8 cellular contexts compared by ENCODE assay signal in the genomic region with DNA sequence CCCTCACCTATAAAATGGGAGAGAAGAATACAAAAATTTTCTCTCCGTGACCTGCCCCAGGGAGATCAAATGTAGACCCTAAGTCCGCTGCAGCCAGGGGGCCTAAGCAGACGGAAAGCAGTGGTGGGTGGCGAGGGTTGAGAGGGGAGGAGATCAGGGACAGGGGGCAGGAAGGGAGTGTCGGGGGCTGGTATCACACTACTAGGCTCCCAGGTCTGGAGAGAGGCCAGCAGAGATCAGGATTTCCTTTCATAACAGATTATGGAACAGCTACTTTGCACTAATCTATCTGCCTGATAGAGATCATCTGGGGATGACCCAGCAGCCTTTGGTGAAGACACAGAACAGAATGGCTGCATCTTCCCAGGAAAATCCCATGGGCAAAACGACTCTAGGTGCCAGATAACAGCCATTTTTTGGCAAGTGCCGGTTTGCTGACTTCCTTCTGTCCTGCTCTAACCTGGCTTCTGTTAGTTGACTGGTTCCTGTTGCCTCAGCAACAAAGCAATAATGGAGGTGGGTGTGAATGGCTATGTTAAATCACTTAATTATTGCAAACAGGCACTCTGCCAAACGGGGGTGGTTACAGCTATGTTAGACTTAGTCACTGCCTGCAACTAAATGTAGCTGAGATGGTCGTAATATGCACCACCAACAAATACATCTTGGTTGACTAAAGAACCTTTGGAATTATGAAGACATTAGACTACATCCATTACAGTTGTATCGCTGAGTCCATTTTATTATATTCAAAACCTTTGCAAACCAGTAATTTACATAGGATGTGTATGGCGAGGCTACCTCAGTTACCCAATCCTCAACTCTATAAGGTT. TPM values are rescaled to one million over a fixed set of nuclear protein-coding genes. Genes with fewer than 3 reads are reported as not detected.
DNase-seq lines count a peak whose midpoint lies in the region; ATAC-seq, FAIRE-seq and TF ChIP-seq lines count a peak whose summit lies in the region.

No MANE protein-coding gene starts in this region.

- H3K4me1 ChIP-seq in CD8-positive, alpha-beta T cell (ENCODE audit: insufficient read depth, low read length): peaks cover 75% of the 10 kb centered on the region
- peaks cover 40 to 48% of the 10 kb centered on the region in 2 experiments for H3K4me1 ChIP-seq in SK-N-SH (ENCODE audit: control insufficient read depth in 1 of 2, insufficient read depth in 2 of 2, low read depth in 1 of 2, low read length in 1 of 2)
- peaks cover 66% of the 10 kb centered on the region for H3K4me1 ChIP-seq in HepG2 (ENCODE audit: insufficient read depth, low read length)
- H3K4me1 ChIP-seq in subcutaneous abdominal adipose tissue (ENCODE audit: control insufficient read depth in 5 of 5, insufficient read depth in 5 of 5, low read length in 5 of 5): peaks cover 26 to 64% (median 52%) of the 10 kb centered on the region in 5 donors

- H4K20me1 ChIP-seq in SK-N-SH (ENCODE audit: insufficient read depth) (no peaks in the 10 kb centered on the region), HepG2 (ENCODE audit: insufficient read depth, low read length) (no peaks in the 10 kb centered on the region)

- H3K4me3 Mint-ChIP-seq in CD8-positive, alpha-beta T cell: no peak overlapping the region

- intact Hi-C loops in CD8-positive, alpha-beta T cell (cut with DNase I, micrococcal nuclease): loop anchor here in 1 of 2 experiments (5.0 kb wide), 3 partner anchors 114 to 511 kb away; partner anchors contain the start of genes AHCYL1 and PSRC1
- intact Hi-C loops in HepG2 (cut with micrococcal nuclease; ENCODE audit: unreplicated experiment): loop anchor here (5.0 kb wide), 2 partner anchors 119 to 189 kb away; partner anchors contain the start of genes AHCYL1 and CSF1

- POLR2A ChIA-PET in CD8-positive, alpha-beta T cell (lab: Charles Lee): interaction anchor here (1.2 kb wide), 1 partner anchor 8 kb away, joined by 4 read pairs; no protein-coding TSS in a partner anchor
- POLR2A ChIA-PET in SK-N-SH (lab: Yijun Ruan, JAX) (no interaction called here), HepG2 (lab: Yijun Ruan, JAX) (no interaction called here)

- no peak for FAIRE-seq in HepG2 (lab: Jason Lieb, UNC)

- H3K9ac ChIP-seq in SK-N-SH (no peak overlapping the region), HepG2 (ENCODE audit: insufficient read depth, low read depth, low read length) (no peak overlapping the region), subcutaneous abdominal adipose tissue (ENCODE audit: low read length in 5 of 5) (peak overlapping the region in 1 of 5 donors; percentile 17)

- peak overlapping the region; percentile 14 for H3K27ac ChIP-seq in CD8-positive, alpha-beta T cell (ENCODE audit: low read depth, low read length)
- peak overlapping the region in 1 of 2 experiments; percentile 44; a peak in 3 of 4 replicates for H3K27ac ChIP-seq in SK-N-SH (ENCODE audit: low read depth in 2 of 2, low read length in 1 of 2)
- H3K27ac ChIP-seq in HepG2 (ENCODE audit: extremely low read length, insufficient read depth, low read length): no peak overlapping the region
- H3K27ac ChIP-seq in subcutaneous abdominal adipose tissue (ENCODE audit: low read depth, low read length): peak overlapping the region; percentile 74

- H3K79me2 ChIP-seq in SK-N-SH (ENCODE audit: insufficient read depth) (no peaks in the 10 kb centered on the region), HepG2 (ENCODE audit: insufficient read depth, low read length) (no peaks in the 10 kb centered on the region)

- peak overlapping the region; percentile 50 for H3K27ac Mint-ChIP-seq in CD8-positive, alpha-beta T cell

- H3K27me3 ChIP-seq in CD8-positive, alpha-beta T cell (ENCODE audit: insufficient read depth, low read length): no peaks in the 10 kb centered on the region
- no peaks in the 10 kb centered on the region for H3K27me3 ChIP-seq in MG63
- no peaks in the 10 kb centered on the region for H3K27me3 ChIP-seq in SK-N-SH (ENCODE audit: insufficient read depth)
- no peaks in the 10 kb centered on the region for H3K27me3 ChIP-seq in HepG2 (ENCODE audit: control insufficient read depth in 1 of 2, insufficient read depth in 2 of 2, low read length in 2 of 2)
- H3K27me3 ChIP-seq in subcutaneous abdominal adipose tissue (ENCODE audit: control insufficient read depth in 5 of 5, insufficient read depth in 4 of 5, low read length in 5 of 5): no peaks in the 10 kb centered on the region

- H3K27me3 Mint-ChIP-seq in CD8-positive, alpha-beta T cell (ENCODE audit: low read depth): no peaks in the 10 kb centered on the region

- no peaks in the 10 kb centered on the region for H3K9me3 ChIP-seq in CD8-positive, alpha-beta T cell (ENCODE audit: low read length)
- no peaks in the 10 kb centered on the region for H3K9me3 ChIP-seq in MG63
- no peaks in the 10 kb centered on the region for H3K9me3 ChIP-seq in SK-N-SH
- H3K9me3 ChIP-seq in HepG2 (ENCODE audit: low read length): no peaks in the 10 kb centered on the region
- no peaks in the 10 kb centered on the region for H3K9me3 ChIP-seq in subcutaneous abdominal adipose tissue (ENCODE audit: control insufficient read depth in 5 of 5, low read length in 5 of 5)

- no peaks in the 10 kb centered on the region for H3K9me3 Mint-ChIP-seq in CD8-positive, alpha-beta T cell

- H2AFZ ChIP-seq in SK-N-SH (ENCODE audit: low read depth) (peak overlapping the region; percentile 17; the same call in 1 of the 2 replicates), HepG2 (ENCODE audit: low read length) (no peak overlapping the region)

- H3K4me1 Mint-ChIP-seq in CD8-positive, alpha-beta T cell (ENCODE audit: low read depth): peaks cover 82% of the 10 kb centered on the region

- no peaks in the 10 kb centered on the region for H3K9me2 ChIP-seq in SK-N-SH

- no peaks in the 10 kb centered on the region for H3K36me3 Mint-ChIP-seq in CD8-positive, alpha-beta T cell

- peak in 5 of 7 experiments; percentile 22 to 66 (median 53) for DNase-seq in CD8-positive, alpha-beta T cell
- DNase-seq in MG63: peak; percentile 90
- DNase-seq in SK-N-SH: peak; percentile 58
- DNase-seq in cerebellar cortex (ENCODE audit: low spot score): peak; percentile 47
- DNase-seq in HepG2 (ENCODE audit: low spot score): no peak
- DNase-seq in cerebellar nuclear complex (lab: John Stamatoyannopoulos, UW): no peak
- no peak for DNase-seq in HuH-7.5 (ENCODE audit: low spot score)

- BruUV-seq in HepG2 (replicated peaks; lab: Mats Ljungman, UMichigan): no TSS peak

- TF ChIP-seq EP300 in SK-N-SH (IDR thresholded peaks at IDR 0.05; ENCODE audit: borderline replicate concordance in 1 of 2, low read depth in 1 of 2, low read length in 1 of 2) (no peak), HepG2 (IDR thresholded peaks at IDR 0.05; ENCODE audit: low read depth in 2 of 2, low read length in 2 of 2) (no peak), HepG2 (CRISPR knock-in tag; IDR thresholded peaks at IDR 0.05; ENCODE audit: borderline replicate concordance) (no peak)

- CTCF ChIA-PET in CD8-positive, alpha-beta T cell (lab: Charles Lee): interaction anchor here (1.1 to 14.3 kb wide), 6 partner anchors 8 to 191 kb away, joined by 3 to 205 read pairs (median 22); partner anchors contain the start of gene AHCYL1
- CTCF ChIA-PET in SK-N-SH (lab: Yijun Ruan, JAX): interaction anchor here (11.5 to 27.7 kb wide), 2 partner anchors 17 to 187 kb away, joined by 147 to 822 read pairs; partner anchors contain the start of gene AHCYL1
- CTCF ChIA-PET in HepG2 (lab: Yijun Ruan, JAX; ENCODE audit: low intra/inter-chr PET ratio, low total read pairs): no interaction called here

- no peak for TF ChIP-seq POLR2A in HepG2 (IDR thresholded peaks at IDR 0.05; ENCODE audit: insufficient read depth in 1 of 2, low read depth in 2 of 2, low read length in 2 of 2)

- H3K4me3 ChIP-seq in CD8-positive, alpha-beta T cell (ENCODE audit: low read depth, low read length): no peak overlapping the region
- H3K4me3 ChIP-seq in MG63: no peak overlapping the region
- no peak overlapping the region for H3K4me3 ChIP-seq in SK-N-SH (ENCODE audit: low read depth in 2 of 2, low read length in 1 of 2)
- no peak overlapping the region for H3K4me3 ChIP-seq in HepG2 (replicated peaks in 1 of 3; ENCODE audit: insufficient read depth in 1 of 3, low read depth in 2 of 3, low read length in 3 of 3)
- H3K4me3 ChIP-seq in subcutaneous abdominal adipose tissue (ENCODE audit: low read depth in 1 of 5, low read length in 5 of 5): peak overlapping the region in 1 of 5 donors; percentile 8

- 60% methylated on average over 11 of the region's 11 CpGs for WGBS in SK-N-SH (ENCODE audit: low lambda C conversion rate)
- WGBS in HepG2 (ENCODE audit: low lambda C conversion rate): 58% methylated on average over 11 of the region's 11 CpGs

- H3K36me3 ChIP-seq in CD8-positive, alpha-beta T cell (ENCODE audit: insufficient read depth, low read length): no peaks in the 10 kb centered on the region
- H3K36me3 ChIP-seq in MG63: no peaks in the 10 kb centered on the region
- no peaks in the 10 kb centered on the region for H3K36me3 ChIP-seq in SK-N-SH (replicated peaks in 1 of 2; ENCODE audit: control insufficient read depth in 1 of 2, insufficient read depth in 2 of 2, low read length in 1 of 2)
- no peaks in the 10 kb centered on the region for H3K36me3 ChIP-seq in HepG2 (replicated peaks in 1 of 2; ENCODE audit: control insufficient read depth in 1 of 2, insufficient read depth in 2 of 2, low read length in 2 of 2)
- no peaks in the 10 kb centered on the region for H3K36me3 ChIP-seq in subcutaneous abdominal adipose tissue (ENCODE audit: control insufficient read depth in 5 of 5, insufficient read depth in 5 of 5, low read length in 5 of 5)

- TF ChIP-seq RAD21 in SK-N-SH (IDR thresholded peaks at IDR 0.05; ENCODE audit: low read length): 0 out of 2 replicates have a peak, but pooled peaks have one; percentile 12
- TF ChIP-seq RAD21 in HepG2 (CRISPR knock-in tag; IDR thresholded peaks at IDR 0.05): no peak

- peak; percentile 42 for ATAC-seq in CD8-positive, alpha-beta T cell
- ATAC-seq in HepG2: no peak

- peaks cover 11% of the 10 kb centered on the region for H3F3A ChIP-seq in SK-N-SH (replicated peaks; ENCODE audit: insufficient read depth)

- TF ChIP-seq CTCF in CD8-positive, alpha-beta T cell (IDR thresholded peaks at IDR 0.05): no peak
- TF ChIP-seq CTCF in SK-N-SH (IDR thresholded peaks at IDR 0.05) (no peak), HepG2 (CRISPR knock-in tag; IDR thresholded peaks at IDR 0.05) (no peak)

- H3K4me2 ChIP-seq in SK-N-SH: peak overlapping the region; percentile 1; the same call in 1 of the 2 replicates
- H3K4me2 ChIP-seq in HepG2 (ENCODE audit: low read depth, low read length): peak overlapping the region; percentile 9; the same call in 1 of the 2 replicates

- in situ Hi-C loops in HepG2 (cut with HindIII; ENCODE audit: extremely low pct_ligation_motif_present, low pct_unique_long_range_greater_than_20kb): no loop called here

RNA-seq across cellular contexts. Expression of gene EPS8L3, which starts 30.0 kb away (rescaled TPM):
- not detected for total RNA-seq in CD8-positive, alpha-beta T cell
- not detected in 2 replicates for total RNA-seq in MG63 (2014; rRNA removed; shearing (Covaris generic); ENCODE audit: low replicate concordance)
- polyA plus RNA-seq in SK-N-SH (2012; rRNA removed): not detected in 2 replicates
- polyA plus RNA-seq in SK-N-SH (2012; cell fraction: cytosol; rRNA removed): not detected in 2 replicates
- not detected in 2 replicates for polyA plus RNA-seq in SK-N-SH (2012; cell fraction: nucleus; rRNA removed)
- total RNA-seq in HepG2 (2016; rRNA removed; fragmentation: Illumina TruSeq; extraction: Trizol): 7.6 and 18.2 TPM in 2 replicates
- total RNA-seq in HepG2 (2016; cell fraction: cytosol; rRNA removed; fragmentation: Illumina TruSeq; extraction: Trizol; ENCODE audit: low read depth): 3.1 and 3.5 TPM in 2 replicates
- 6.3 and 18.1 TPM in 2 replicates for total RNA-seq in HepG2 (2016; cell fraction: insoluble cytoplasmic fraction; rRNA removed; fragmentation: Illumina TruSeq; extraction: Trizol)
- 4.6 and 5.1 TPM in 2 replicates for total RNA-seq in HepG2 (2016; cell fraction: membrane; rRNA removed; fragmentation: Illumina TruSeq; extraction: Trizol)
- 21.5 and 27.6 TPM in 2 replicates for total RNA-seq in HepG2 (2016; cell fraction: nucleus; rRNA removed; fragmentation: Illumina TruSeq; extraction: Trizol)
- 106 and 127 TPM in 2 replicates for polyA plus RNA-seq in HepG2 (2011; rRNA removed)
- 24.6 and 30.4 TPM in 2 replicates for polyA plus RNA-seq in HepG2 (2011; cell fraction: cytosol; rRNA removed)
- polyA plus RNA-seq in HepG2 (2011; cell fraction: nucleus; rRNA removed): 854 and 1,047 TPM in 2 replicates
- polyA plus RNA-seq in HepG2 (2012): 79.1 and 95.8 TPM in 2 replicates
- 3.0 and 3.7 TPM in 2 replicates for polyA plus RNA-seq in HepG2 (2016; cell fraction: cytosol; fragmentation: Illumina TruSeq; extraction: Trizol; ENCODE audit: low read depth)
- polyA plus RNA-seq in HepG2 (2016; cell fraction: insoluble cytoplasmic fraction; fragmentation: Illumina TruSeq; extraction: Trizol; ENCODE audit: low read depth): 11.9 and 13.8 TPM in 2 replicates
- 4.6 and 5.0 TPM in 2 replicates for polyA plus RNA-seq in HepG2 (2016; cell fraction: membrane; fragmentation: Illumina TruSeq; extraction: Trizol; ENCODE audit: low read depth)
- 139 and 140 TPM in 2 replicates for polyA plus RNA-seq in HepG2 (2016; cell fraction: nucleus; fragmentation: Illumina TruSeq; extraction: Trizol; ENCODE audit: insufficient read depth, low read depth)
- 2.2 and 43.5 TPM in 2 replicates for polyA minus RNA-seq in HepG2 (2011; rRNA and poly(A)+ RNA removed; ENCODE audit: low replicate concordance)
- polyA minus RNA-seq in HepG2 (2011; cell fraction: cytosol; rRNA and poly(A)+ RNA removed): 15.7 and 17.0 TPM in 2 replicates
- polyA minus RNA-seq in HepG2 (2011; cell fraction: nucleus; rRNA and poly(A)+ RNA removed): 107 and 127 TPM in 2 replicates

RNA-seq across cellular contexts. Expression of gene GSTM3, which starts 52.9 kb away (rescaled TPM):
- 10 to 100 TPM; 11.6 to 12.2 TPM for total RNA-seq in CD8-positive, alpha-beta T cell
- 47.2 and 80.3 TPM in 2 replicates for total RNA-seq in MG63 (2014; rRNA removed; shearing (Covaris generic); ENCODE audit: low replicate concordance)
- 84.9 and 86.6 TPM in 2 replicates for polyA plus RNA-seq in SK-N-SH (2012; rRNA removed)
- 101 and 104 TPM in 2 replicates for polyA plus RNA-seq in SK-N-SH (2012; cell fraction: cytosol; rRNA removed)
- polyA plus RNA-seq in SK-N-SH (2012; cell fraction: nucleus; rRNA removed): 44.0 and 59.3 TPM in 2 replicates
- 127 and 150 TPM in 2 replicates for total RNA-seq in HepG2 (2016; rRNA removed; fragmentation: Illumina TruSeq; extraction: Trizol)
- 35.2 and 40.3 TPM in 2 replicates for total RNA-seq in HepG2 (2016; cell fraction: cytosol; rRNA removed; fragmentation: Illumina TruSeq; extraction: Trizol; ENCODE audit: low read depth)
- 127 and 162 TPM in 2 replicates for total RNA-seq in HepG2 (2016; cell fraction: insoluble cytoplasmic fraction; rRNA removed; fragmentation: Illumina TruSeq; extraction: Trizol)
- 35.2 and 39.0 TPM in 2 replicates for total RNA-seq in HepG2 (2016; cell fraction: membrane; rRNA removed; fragmentation: Illumina TruSeq; extraction: Trizol)
- 49.3 and 64.9 TPM in 2 replicates for total RNA-seq in HepG2 (2016; cell fraction: nucleus; rRNA removed; fragmentation: Illumina TruSeq; extraction: Trizol)
- 124 and 142 TPM in 2 replicates for polyA plus RNA-seq in HepG2 (2011; rRNA removed)
- polyA plus RNA-seq in HepG2 (2011; cell fraction: cytosol; rRNA removed): 105 and 126 TPM in 2 replicates
- polyA plus RNA-seq in HepG2 (2011; cell fraction: nucleus; rRNA removed): 39.2 and 41.5 TPM in 2 replicates
- 102 and 104 TPM in 2 replicates for polyA plus RNA-seq in HepG2 (2012)
- polyA plus RNA-seq in HepG2 (2016; cell fraction: cytosol; fragmentation: Illumina TruSeq; extraction: Trizol; ENCODE audit: low read depth): 37.0 and 38.1 TPM in 2 replicates
- 128 and 138 TPM in 2 replicates for polyA plus RNA-seq in HepG2 (2016; cell fraction: insoluble cytoplasmic fraction; fragmentation: Illumina TruSeq; extraction: Trizol; ENCODE audit: low read depth)
- polyA plus RNA-seq in HepG2 (2016; cell fraction: membrane; fragmentation: Illumina TruSeq; extraction: Trizol; ENCODE audit: low read depth): 28.9 and 29.1 TPM in 2 replicates
- 66.5 and 79.1 TPM in 2 replicates for polyA plus RNA-seq in HepG2 (2016; cell fraction: nucleus; fragmentation: Illumina TruSeq; extraction: Trizol; ENCODE audit: insufficient read depth, low read depth)
- 34.6 and 95.6 TPM in 2 replicates for polyA minus RNA-seq in HepG2 (2011; rRNA and poly(A)+ RNA removed; ENCODE audit: low replicate concordance)
- polyA minus RNA-seq in HepG2 (2011; cell fraction: cytosol; rRNA and poly(A)+ RNA removed): 31.6 and 39.1 TPM in 2 replicates
- 15.7 and 24.2 TPM in 2 replicates for polyA minus RNA-seq in HepG2 (2011; cell fraction: nucleus; rRNA and poly(A)+ RNA removed)

Comparison
In these comparisons a context has a peak if more than half of its experiments do, and no peak if none do; other contexts are left out.
1. DNase-seq: peak in CD8-positive, alpha-beta T cell (5 of 7), MG63 (single experiment), SK-N-SH (single experiment) and cerebellar cortex (single experiment); none in HepG2 (single experiment), cerebellar nuclear complex (0 of 2) and HuH-7.5 (single experiment).